In genomic region chr15:95698971-95699370, GRCh38 we compare ENCODE assay signal across 18 cellular contexts.
A peak's percentile ranks its signal among the peaks of the same experiment; 100 is the strongest.
DNase-seq lines count a peak whose midpoint lies in the region; ATAC-seq and TF ChIP-seq lines count a peak whose summit lies in the region.
"Had no signal": no experiment of that assay in that cellular context is flagged by ENCODE, and none has a peak within 500 bp of the region (broad histone marks: within the 10 kb centered on the region; RNA-seq: fewer than 3 reads in every experiment).

No MANE protein-coding gene starts in this region.

- H3K27me3 Mint-ChIP-seq in CD8-positive, alpha-beta T cell (ENCODE audit: low read depth), result peaks cover 7% of the 10 kb centered on the region
- H3K27me3 Mint-ChIP-seq: B cell; CD4-positive, alpha-beta memory T cell had no signal

- no peak overlapping the region for H3K4me3 Mint-ChIP-seq in CD8-positive, alpha-beta T cell
- H3K4me3 Mint-ChIP-seq: B cell; CD4-positive, alpha-beta memory T cell; H9 had no signal

- no peak overlapping the region for H3K27ac Mint-ChIP-seq in CD8-positive, alpha-beta T cell
- H3K27ac Mint-ChIP-seq: B cell; CD4-positive, alpha-beta memory T cell; H9 had no signal

- H3K4me1 Mint-ChIP-seq in CD8-positive, alpha-beta T cell (ENCODE audit: low read depth), result no peaks in the 10 kb centered on the region
- H3K4me1 Mint-ChIP-seq: B cell; CD4-positive, alpha-beta memory T cell; H9 had no signal

- CTCF ChIA-PET in CD8-positive, alpha-beta T cell (lab: Charles Lee), result no interaction called here

- no peaks in the 10 kb centered on the region for H3K9me3 ChIP-seq in CD8-positive, alpha-beta T cell (ENCODE audit: low read length)

- no peaks in the 10 kb centered on the region for H3K4me1 ChIP-seq in CD8-positive, alpha-beta T cell (ENCODE audit: insufficient read depth, low read length)

- H3K36me3 Mint-ChIP-seq in CD8-positive, alpha-beta T cell, result no peaks in the 10 kb centered on the region

- H3K27ac ChIP-seq in CD8-positive, alpha-beta T cell (ENCODE audit: low read depth, low read length), result no peak overlapping the region
- H3K27ac ChIP-seq: 22Rv1, C4-2B, KMS-11 had no signal

- no peak for TF ChIP-seq CTCF in CD8-positive, alpha-beta T cell (IDR thresholded peaks at IDR 0.05)

- H3K4me3 ChIP-seq in CD8-positive, alpha-beta T cell (ENCODE audit: low read depth, low read length), result no peak overlapping the region
- H3K4me3 ChIP-seq: GM12878 had no signal

- no peak for ATAC-seq in CD8-positive, alpha-beta T cell
- ATAC-seq: GM12878 had no signal

- intact Hi-C loops in CD8-positive, alpha-beta T cell (cut with DNase I, micrococcal nuclease), result no loop called here

- no peaks in the 10 kb centered on the region for H3K27me3 ChIP-seq in CD8-positive, alpha-beta T cell (ENCODE audit: insufficient read depth, low read length)

- POLR2A ChIA-PET in CD8-positive, alpha-beta T cell (lab: Charles Lee), result no interaction called here

- H3K36me3 ChIP-seq in CD8-positive, alpha-beta T cell (ENCODE audit: insufficient read depth, low read length), result no peaks in the 10 kb centered on the region

- H3K9me3 Mint-ChIP-seq in CD8-positive, alpha-beta T cell, result peaks cover 43% of the 10 kb centered on the region

- DNase-seq in AG08395 (ENCODE audit: low spot score), result peak; percentile 10
- peak; percentile 27 for DNase-seq in EL
- peak; percentile 6 for DNase-seq in NCI-H1048 (lab: John Stamatoyannopoulos, UW)
- peak; percentile 24 for DNase-seq in fibroblast of peridontal ligament (ENCODE audit: extremely low read depth)
- DNase-seq in CD8-positive, alpha-beta T cell, result no peak
- DNase-seq in NCI-H2029 treated with DMSO at 0.1 percent for 48 hours (lab: John Stamatoyannopoulos, UW), result no peak
- DNase-seq in pons (ENCODE audit: low spot score), result no peak
- DNase-seq in H4 (ENCODE audit: low spot score), result no peak
- DNase-seq: CD4-positive, alpha-beta memory T cell; COR-L47; DMS153; DMS79 treated with DMSO at 0.1 percent for 48 hours; H9 had no signal

Comparison
In these comparisons a context has a peak if more than half of its experiments do, and no peak if none do; other contexts are left out.
1. DNase-seq: peak in AG08395 (single experiment), EL (single experiment), NCI-H1048 (single experiment) and fibroblast of peridontal ligament (single experiment); none in CD8-positive, alpha-beta T cell (0 of 7), NCI-H2029 treated with DMSO at 0.1 percent for 48 hours (single experiment), pons (single experiment) and H4 (single experiment).